In the genomic region with DNA sequence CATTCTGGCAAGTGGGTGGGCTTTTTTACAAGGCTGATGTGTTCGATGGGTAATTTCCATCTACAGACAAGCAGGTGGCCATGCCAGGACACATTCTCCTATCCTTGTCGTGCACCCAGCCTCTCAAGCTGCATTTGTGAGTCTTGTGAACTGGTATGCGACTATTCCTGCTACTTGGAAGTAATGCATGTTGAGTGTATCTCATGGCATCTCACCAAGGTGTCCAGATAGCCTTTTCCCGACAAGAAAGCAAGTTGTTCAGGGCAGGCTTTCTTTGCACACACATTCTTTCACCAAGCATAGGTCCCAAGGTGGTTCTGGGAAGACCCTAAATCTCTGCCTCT, we compare ENCODE assay signal across 29 cellular contexts. TPM values are rescaled to one million over a fixed set of nuclear protein-coding genes. Genes with fewer than 3 reads are reported as not detected.
"Had no signal": no experiment of that assay in that cellular context is flagged by ENCODE, and none has a peak within 500 bp of the region (broad histone marks: within the 10 kb centered on the region; RNA-seq: fewer than 3 reads in every experiment).

No MANE protein-coding gene starts in this region.

- H3K4me1 Mint-ChIP-seq: endodermal cell; mesothelial cell of epicardium; neural progenitor cell; stimulated activated effector memory CD8-positive, alpha-beta T cell treated with anti-CD3 and anti-CD28 coated beads, Interleukin-12 subunit alpha, Interleukin-12 subunit beta, amount 100 ng/mL, for 72 hours had no signal

- H3K27ac ChIP-seq: dorsolateral prefrontal cortex, epithelial cell of prostate, foreskin keratinocyte, gastroesophageal sphincter, heart left ventricle, hepatocyte, left lung, neural progenitor cell, prostate gland, sigmoid colon, stomach, thyroid gland, upper lobe of left lung had no signal

- H3K4me3 Mint-ChIP-seq: endodermal cell; mesothelial cell of epicardium; naive B cell; natural killer cell treated with Interleukin-12 subunit alpha and Interleukin-12 subunit beta and Interleukin-15 and Interleukin-18, amount 100 ng/mL, for 72 hours; neural progenitor cell; stimulated activated effector memory CD8-positive, alpha-beta T cell treated with anti-CD3 and anti-CD28 coated beads, Interleukin-12 subunit alpha, Interleukin-12 subunit beta, amount 100 ng/mL, for 72 hours had no signal

- ATAC-seq: esophagus mucosa; foreskin keratinocyte; gastroesophageal sphincter; heart left ventricle; left cardiac atrium; left lung; mucosa of descending colon; right cardiac atrium; stimulated activated effector memory CD8-positive, alpha-beta T cell treated with anti-CD3 and anti-CD28 coated beads, Interleukin-12 subunit alpha, Interleukin-12 subunit beta, amount 100 ng/mL, for 72 hours had no signal

- H2AFZ ChIP-seq: hepatocyte, neural progenitor cell had no signal

- H3K36me3 ChIP-seq: gastroesophageal sphincter, heart left ventricle, left lung, neural progenitor cell, prostate gland, sigmoid colon, stomach, thyroid gland, upper lobe of left lung had no signal

- H3K27me3 ChIP-seq: dorsolateral prefrontal cortex, gastroesophageal sphincter, hepatocyte, left lung, neural progenitor cell, sigmoid colon, stomach, thyroid gland, upper lobe of left lung had no signal

- H3K9me3 ChIP-seq: gastroesophageal sphincter, heart left ventricle, left lung, mucosa of descending colon, prostate gland, sigmoid colon, stomach, thyroid gland, upper lobe of left lung had no signal

- DNase-seq: dorsolateral prefrontal cortex; effector CD4-positive, alpha-beta T cell; endodermal cell; foreskin keratinocyte; heart left ventricle; left cardiac atrium; left lung; mesenchymal stem cell; mucosa of descending colon; naive B cell; right cardiac atrium; sigmoid colon; stimulated activated CD4-positive, alpha-beta T cell treated with anti-CD3 and anti-CD28 coated beads, Interleukin-2, amount 100 ng/mL, for 24 hours; stimulated activated CD4-positive, alpha-beta T cell treated with anti-CD3 and anti-CD28 coated beads, Interleukin-4, amount 100 ng/mL, for 24 hours; stimulated activated naive CD4-positive, alpha-beta T cell treated with Interleukin-2 at 50 U/mL for 16 hours; stomach; thyroid gland; upper lobe of left lung had no signal

- H3K4me3 ChIP-seq: dorsolateral prefrontal cortex, gastroesophageal sphincter, heart left ventricle, hepatocyte, left lung, mucosa of descending colon, neural progenitor cell, prostate gland, sigmoid colon, stomach, thyroid gland, upper lobe of left lung had no signal

- H3K9me3 Mint-ChIP-seq: endodermal cell; naive B cell; natural killer cell treated with Interleukin-12 subunit alpha and Interleukin-12 subunit beta and Interleukin-15 and Interleukin-18, amount 100 ng/mL, for 72 hours; neural progenitor cell; stimulated activated effector memory CD8-positive, alpha-beta T cell treated with anti-CD3 and anti-CD28 coated beads, Interleukin-12 subunit alpha, Interleukin-12 subunit beta, amount 100 ng/mL, for 72 hours had no signal

- H3K36me3 Mint-ChIP-seq: mesothelial cell of epicardium; naive B cell; natural killer cell treated with Interleukin-12 subunit alpha and Interleukin-12 subunit beta and Interleukin-15 and Interleukin-18, amount 100 ng/mL, for 72 hours; neural progenitor cell; stimulated activated effector memory CD8-positive, alpha-beta T cell treated with anti-CD3 and anti-CD28 coated beads, Interleukin-12 subunit alpha, Interleukin-12 subunit beta, amount 100 ng/mL, for 72 hours had no signal

- H3K4me2 ChIP-seq: hepatocyte, neural progenitor cell had no signal

- H3K9ac ChIP-seq: neural progenitor cell had no signal

- H3K79me2 ChIP-seq: hepatocyte had no signal

- H3K4me1 ChIP-seq: foreskin keratinocyte, gastroesophageal sphincter, heart left ventricle, left lung, neural progenitor cell, sigmoid colon, stomach, thyroid gland had no signal

- H3K27ac Mint-ChIP-seq: endodermal cell; mesothelial cell of epicardium; natural killer cell treated with Interleukin-12 subunit alpha and Interleukin-12 subunit beta and Interleukin-15 and Interleukin-18, amount 100 ng/mL, for 72 hours; neural progenitor cell; stimulated activated effector memory CD8-positive, alpha-beta T cell treated with anti-CD3 and anti-CD28 coated beads, Interleukin-12 subunit alpha, Interleukin-12 subunit beta, amount 100 ng/mL, for 72 hours had no signal

RNA-seq across cellular contexts. Expression of a gene that starts 18.8 kb away (rescaled TPM):
- total RNA-seq: esophagus mucosa; fibroblast of lung; foreskin keratinocyte; natural killer cell treated with Interleukin-12 subunit alpha and Interleukin-12 subunit beta and Interleukin-15 and Interleukin-18, amount 100 ng/mL, for 72 hours; subcutaneous adipose tissue had no signal
- polyA plus RNA-seq: fibroblast of lung, foreskin keratinocyte had no signal
